Comparison of ENCODE assay signal across 8 cellular contexts in the genomic region with DNA sequence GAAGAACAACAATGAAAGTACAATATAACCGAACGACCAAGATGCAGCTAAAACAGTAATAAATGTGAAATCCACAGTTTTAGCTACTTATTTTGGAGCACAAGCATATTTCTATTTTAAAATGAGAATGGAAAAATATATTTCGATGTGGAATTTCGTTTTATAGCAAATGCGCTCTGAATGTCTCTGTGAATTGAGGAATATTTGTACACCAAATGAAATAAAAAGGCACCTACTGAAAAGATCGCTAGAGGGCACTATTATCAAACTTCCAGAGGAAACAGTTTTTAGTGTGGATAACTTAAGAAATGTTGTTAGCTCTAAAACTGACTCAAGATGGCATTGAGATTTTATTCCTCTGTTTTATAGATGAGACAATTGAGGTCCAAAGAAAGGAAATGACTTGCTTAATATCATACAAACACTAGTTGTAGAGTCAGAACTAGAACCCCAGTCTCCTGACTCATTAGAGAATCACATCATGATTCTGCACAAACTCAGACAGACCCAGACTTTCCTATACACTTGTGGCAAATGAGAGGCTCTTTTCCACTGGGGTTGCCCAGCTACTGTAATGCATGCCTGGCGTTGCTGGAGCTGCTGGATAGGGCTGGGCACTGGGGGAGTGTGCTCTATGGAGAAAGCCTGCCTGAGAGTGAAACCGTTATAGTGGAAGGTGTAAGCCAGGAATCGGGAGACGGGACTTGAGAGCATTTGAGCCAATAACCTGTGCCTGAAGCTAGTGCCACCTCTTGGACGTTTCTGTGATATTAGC. TPM values are rescaled to one million over a fixed set of nuclear protein-coding genes. Genes with fewer than 3 reads are reported as not detected.
A peak's percentile ranks its signal among the peaks of the same experiment; 100 is the strongest.
DNase-seq lines count a peak whose midpoint lies in the region; ATAC-seq and TF ChIP-seq lines count a peak whose summit lies in the region.

No MANE protein-coding gene starts in this region.

- TF ChIP-seq CTCF in HFF-Myc (IDR thresholded peaks at IDR 0.05; ENCODE audit: low read depth, low read length, missing control alignments): peak; percentile 47

- intact Hi-C loops in Right ventricle myocardium superior (cut with DNase I): loop anchor here (10.0 kb wide), 1 partner anchor 152 kb away; no protein-coding TSS in a partner anchor

- no peak overlapping the region for H3K4me3 ChIP-seq in HFF-Myc (replicated peaks; ENCODE audit: low read depth, low read length)

- peak; percentile 82 for ATAC-seq in Right ventricle myocardium superior (ENCODE audit: poor library complexity)
- no peak for ATAC-seq in HG03095 (IDR thresholded peaks at IDR 0.05; ENCODE audit: unreplicated experiment)
- no peak for ATAC-seq in GM21825 (IDR thresholded peaks at IDR 0.05; ENCODE audit: unreplicated experiment)

- DNase-seq in D341Med (ENCODE audit: low spot score): peak; percentile 38
- DNase-seq in HFF-Myc (ENCODE audit: extremely low read depth, low read depth): peak; percentile 30
- DNase-seq in NCI-H526 treated with DMSO at 0.1 percent for 48 hours (lab: John Stamatoyannopoulos, UW): peak; percentile 69
- peak; percentile 8 for DNase-seq in activated T-helper 9 cell treated with anti-CD3 and anti-CD28 coated beads, Interleukin-2, amount 50 U/mL, for 16 hours (ENCODE audit: low read depth)
- no peak for DNase-seq in Right ventricle myocardium superior
- peak; percentile 62 for DNase-seq in putamen (ENCODE audit: low spot score)

RNA-seq across cellular contexts. Expression of a gene that starts 51.9 kb away (rescaled TPM):
- 26.6 TPM for total RNA-seq in Right ventricle myocardium superior
